ENCODE assay signal across 14 cellular contexts in the genomic region with DNA sequence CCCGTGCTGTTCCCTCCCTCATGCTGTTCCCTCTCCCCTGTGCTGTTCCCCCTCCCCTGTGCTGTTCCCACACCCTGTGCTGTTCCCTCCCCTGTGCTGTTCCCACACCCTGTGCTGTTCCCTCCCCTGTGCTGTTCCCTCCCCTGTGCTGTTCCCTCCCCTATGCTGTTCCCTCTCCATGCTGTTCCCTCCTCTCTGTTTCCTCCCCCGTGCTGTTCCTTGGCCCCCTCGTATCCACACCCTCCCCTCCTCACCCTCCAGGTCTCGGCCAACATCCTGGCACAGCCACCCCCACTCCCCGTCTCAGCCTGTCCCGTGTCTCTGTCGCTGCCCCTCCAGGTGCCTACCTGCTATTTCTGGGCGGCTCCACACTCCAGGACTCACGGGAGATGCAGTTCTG. TPM values are rescaled to one million over a fixed set of nuclear protein-coding genes. Genes with fewer than 3 reads are reported as not detected.
DNase-seq lines count a peak whose midpoint lies in the region; ATAC-seq, FAIRE-seq and TF ChIP-seq lines count a peak whose summit lies in the region.
"Had no signal": no experiment of that assay in that cellular context is flagged by ENCODE, and none has a peak within 500 bp of the region (broad histone marks: within the 10 kb centered on the region; RNA-seq: fewer than 3 reads in every experiment).

No MANE protein-coding gene starts in this region.

- H2BK120ac ChIP-seq in trophoblast cell (ENCODE audit: insufficient read depth, low read length, poor library complexity), result no peak overlapping the region

- H3K36me3 ChIP-seq in HEK293 (ENCODE audit: control insufficient read depth in 2 of 2, insufficient read depth in 1 of 2, low read length in 2 of 2), result peaks cover 0 to 7% of the 10 kb centered on the region in 2 experiments; a peak in 1 of 3 replicates
- H3K36me3 ChIP-seq in bronchial epithelial cell (ENCODE audit: control insufficient read depth, insufficient read depth, low read length), result no peaks in the 10 kb centered on the region
- peaks cover 2 to 4% of the 10 kb centered on the region in 2 experiments for H3K36me3 ChIP-seq in trophoblast cell (ENCODE audit: control insufficient read depth in 1 of 2, insufficient read depth in 2 of 2, low read length in 2 of 2)

- no peak overlapping the region for H2BK12ac ChIP-seq in trophoblast cell (ENCODE audit: low read length)

- peaks cover 4% of the 10 kb centered on the region for H3K4me1 Mint-ChIP-seq in activated T-cell treated with anti-CD3 and anti-CD28 coated beads, Interleukin-2, amount 50 U/mL, for 24 hours (ENCODE audit: low read depth)

- H2AFZ ChIP-seq in trophoblast cell (ENCODE audit: insufficient read depth, low read length, poor library complexity), result no peak overlapping the region
- H2AFZ ChIP-seq: GM23248 had no signal

- H3K9me3 ChIP-seq in HEK293 (ENCODE audit: control insufficient read depth, insufficient read depth, low read depth, low read length) (no peaks in the 10 kb centered on the region), trophoblast cell (ENCODE audit: insufficient read depth, low read depth, low read length) (peaks cover 6% of the 10 kb centered on the region)
- H3K9me3 ChIP-seq: BLaER1 had no signal

- peak; percentile 32 for FAIRE-seq in bronchial epithelial cell (lab: Jason Lieb, UNC)

- H3K4me1 ChIP-seq in HEK293 (ENCODE audit: control insufficient read depth, insufficient read depth, low read length) (no peaks in the 10 kb centered on the region), trophoblast cell (ENCODE audit: control insufficient read depth in 1 of 2, insufficient read depth in 2 of 2, low read length in 2 of 2) (no peaks in the 10 kb centered on the region)

- POLR2A ChIA-PET in HEK293 (lab: Yijun Ruan, JAX), result no interaction called here

- H3K4ac ChIP-seq in trophoblast cell (ENCODE audit: low read depth, low read length), result no peak overlapping the region

- no peaks in the 10 kb centered on the region for H3K9me3 Mint-ChIP-seq in activated T-cell treated with anti-CD3 and anti-CD28 coated beads, Interleukin-2, amount 50 U/mL, for 24 hours

- WGBS in trophoblast cell (ENCODE audit: extremely low coverage, insufficient coverage, insufficient read length), result no CpG with 5 or more reads among the region's 9 CpGs

- DNase-seq in activated T-cell treated with anti-CD3 and anti-CD28 coated beads, Interleukin-2, amount 50 U/mL, for 24 hours, result no peak
- no peak for DNase-seq in activated T-cell treated with anti-CD3 and anti-CD28 coated beads, Interleukin-2, amount 50 U/mL, for 1 hour
- DNase-seq in bronchial epithelial cell (ENCODE audit: low read depth) (no peak), trophoblast cell (no peak), globus pallidus (ENCODE audit: low spot score) (no peak), LoVo (ENCODE audit: low spot score) (no peak)
- DNase-seq: Calu3, DMS 273 treated with DMSO at 0.1 percent for 48 hours, GM23248, H9 had no signal

- H3K23ac ChIP-seq in trophoblast cell (ENCODE audit: low read length), result no peak overlapping the region

- no peak overlapping the region for H3K18ac ChIP-seq in trophoblast cell (ENCODE audit: low read length)

- CTCF ChIA-PET in HEK293 (lab: Yijun Ruan, JAX), result no interaction called here

- H3K27me3 Mint-ChIP-seq in activated T-cell treated with anti-CD3 and anti-CD28 coated beads, Interleukin-2, amount 50 U/mL, for 24 hours, result no peaks in the 10 kb centered on the region

- H4K12ac ChIP-seq in trophoblast cell (ENCODE audit: low read depth, low read length), result no peak overlapping the region

- H2BK5ac ChIP-seq in trophoblast cell (ENCODE audit: low read depth, low read length, poor library complexity), result no peak overlapping the region

- H3K14ac ChIP-seq in trophoblast cell (ENCODE audit: low read length), result no peak overlapping the region

- H3K27ac ChIP-seq in HEK293 (ENCODE audit: extremely low read depth, low read depth, low read length), result no peak overlapping the region
- no peak overlapping the region for H3K27ac ChIP-seq in trophoblast cell (ENCODE audit: low read depth, low read length)
- H3K27ac ChIP-seq: 22Rv1, BLaER1, GM23248 had no signal

- H3K4me3 ChIP-seq in HEK293 (ENCODE audit: low read depth, low read length) (no peak overlapping the region), bronchial epithelial cell (ENCODE audit: low read depth, low read length) (no peak overlapping the region), trophoblast cell (ENCODE audit: low read depth, low read length) (peak overlapping the region; percentile 15)
- H3K4me3 ChIP-seq: BLaER1, GM23248 had no signal

- no peak overlapping the region for H3K4me2 ChIP-seq in trophoblast cell (ENCODE audit: low read length)
- H3K4me2 ChIP-seq: BLaER1 had no signal

- no peak for TF ChIP-seq CTCF in HEK293 (tag by site-specific recombination; IDR thresholded peaks at IDR 0.05)
- no peak for TF ChIP-seq CTCF in bronchial epithelial cell (IDR thresholded peaks at IDR 0.05; ENCODE audit: insufficient read depth, low read length, severe bottlenecking)

- H4K8ac ChIP-seq in trophoblast cell (ENCODE audit: low read depth, low read length), result no peak overlapping the region

- H2AK5ac ChIP-seq in trophoblast cell (ENCODE audit: low read length), result no peak overlapping the region

- no peaks in the 10 kb centered on the region for H3K79me2 ChIP-seq in trophoblast cell (ENCODE audit: control insufficient read depth, insufficient read depth, low read length, poor library complexity)

- H3K27me3 ChIP-seq in bronchial epithelial cell (ENCODE audit: control insufficient read depth, insufficient read depth, low read length) (peaks cover 2% of the 10 kb centered on the region), trophoblast cell (ENCODE audit: insufficient read depth, low read length) (no peaks in the 10 kb centered on the region)
- H3K27me3 ChIP-seq: BLaER1 had no signal

- H3K27ac Mint-ChIP-seq in activated T-cell treated with anti-CD3 and anti-CD28 coated beads, Interleukin-2, amount 50 U/mL, for 24 hours, result peak overlapping the region; percentile 41

- no peak for ATAC-seq in GM21717 (IDR thresholded peaks at IDR 0.05; ENCODE audit: unreplicated experiment)

- H4K91ac ChIP-seq in trophoblast cell (ENCODE audit: low read depth, low read length), result no peak overlapping the region

- no peaks in the 10 kb centered on the region for H3K79me1 ChIP-seq in trophoblast cell (ENCODE audit: low read length)

- H3K4me3 Mint-ChIP-seq in activated T-cell treated with anti-CD3 and anti-CD28 coated beads, Interleukin-2, amount 50 U/mL, for 24 hours, result no peak overlapping the region
- H3K4me3 Mint-ChIP-seq: H9 had no signal

- H3K9ac ChIP-seq in trophoblast cell (ENCODE audit: low read length), result no peak overlapping the region
- H3K9ac ChIP-seq: BLaER1, GM23248 had no signal

- H3K36me3 Mint-ChIP-seq in activated T-cell treated with anti-CD3 and anti-CD28 coated beads, Interleukin-2, amount 50 U/mL, for 24 hours (ENCODE audit: low read depth), result peaks cover 2% of the 10 kb centered on the region

TF ChIP-seq in HEK293, 187 proteins besides CTCF, POLR2A, EP300 and RAD21:
- 0 out of 2 replicates have a peak, but pooled peaks have one; percentile 4 for TF ChIP-seq ZNF768 (tag by site-specific recombination; IDR thresholded peaks at IDR 0.05)
- peak; percentile 31 for TF ChIP-seq SP2 (tag by site-specific recombination; IDR thresholded peaks at IDR 0.05)
- TF ChIP-seq, protein P1, sequence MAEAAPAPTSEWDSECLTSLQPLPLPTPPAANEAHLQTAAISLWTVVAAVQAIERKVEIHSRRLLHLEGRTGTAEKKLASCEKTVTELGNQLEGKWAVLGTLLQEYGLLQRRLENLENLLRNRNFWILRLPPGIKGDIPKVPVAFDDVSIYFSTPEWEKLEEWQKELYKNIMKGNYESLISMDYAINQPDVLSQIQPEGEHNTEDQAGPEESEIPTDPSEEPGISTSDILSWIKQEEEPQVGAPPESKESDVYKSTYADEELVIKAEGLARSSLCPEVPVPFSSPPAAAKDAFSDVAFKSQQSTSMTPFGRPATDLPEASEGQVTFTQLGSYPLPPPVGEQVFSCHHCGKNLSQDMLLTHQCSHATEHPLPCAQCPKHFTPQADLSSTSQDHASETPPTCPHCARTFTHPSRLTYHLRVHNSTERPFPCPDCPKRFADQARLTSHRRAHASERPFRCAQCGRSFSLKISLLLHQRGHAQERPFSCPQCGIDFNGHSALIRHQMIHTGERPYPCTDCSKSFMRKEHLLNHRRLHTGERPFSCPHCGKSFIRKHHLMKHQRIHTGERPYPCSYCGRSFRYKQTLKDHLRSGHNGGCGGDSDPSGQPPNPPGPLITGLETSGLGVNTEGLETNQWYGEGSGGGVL (tag by site-specific recombination; IDR thresholded peaks at IDR 0.05), result peak; percentile 72
- peak; percentile 14; the same call in 1 of the 2 replicates for TF ChIP-seq GLIS1 (tag by site-specific recombination; IDR thresholded peaks at IDR 0.05)
- TF ChIP-seq ZIC2 (tag by site-specific recombination; IDR thresholded peaks at IDR 0.05), result 0 out of 2 replicates have a peak, but pooled peaks have one; percentile 2
- TF ChIP-seq, protein P2, sequence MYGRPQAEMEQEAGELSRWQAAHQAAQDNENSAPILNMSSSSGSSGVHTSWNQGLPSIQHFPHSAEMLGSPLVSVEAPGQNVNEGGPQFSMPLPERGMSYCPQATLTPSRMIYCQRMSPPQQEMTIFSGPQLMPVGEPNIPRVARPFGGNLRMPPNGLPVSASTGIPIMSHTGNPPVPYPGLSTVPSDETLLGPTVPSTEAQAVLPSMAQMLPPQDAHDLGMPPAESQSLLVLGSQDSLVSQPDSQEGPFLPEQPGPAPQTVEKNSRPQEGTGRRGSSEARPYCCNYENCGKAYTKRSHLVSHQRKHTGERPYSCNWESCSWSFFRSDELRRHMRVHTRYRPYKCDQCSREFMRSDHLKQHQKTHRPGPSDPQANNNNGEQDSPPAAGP (tag by site-specific recombination; IDR thresholded peaks at IDR 0.05), result 0 out of 2 replicates have a peak, but pooled peaks have one; percentile 25
- no peak for TF ChIP-seq ZNF776 (tag by site-specific recombination; IDR thresholded peaks at IDR 0.05; ENCODE audit: borderline replicate concordance)
- TF ChIP-seq ZNF600 (tag by site-specific recombination; IDR thresholded peaks at IDR 0.05), result no peak
- peak; percentile 95 for TF ChIP-seq ZNF341 (tag by site-specific recombination; IDR thresholded peaks at IDR 0.05; ENCODE audit: low read depth)
- no peak for TF ChIP-seq ZNF354C (tag by site-specific recombination; IDR thresholded peaks at IDR 0.05; ENCODE audit: borderline replicate concordance, low read depth)

RNA-seq across cellular contexts. Expression of a gene that starts 48.5 kb away (rescaled TPM):
- 10.5 and 11.1 TPM in 2 replicates for total RNA-seq in bronchial epithelial cell
- 35.5 and 35.7 TPM in 2 replicates for polyA plus RNA-seq in trophoblast cell (2013)
